ENCODE assay signal across 9 cellular contexts in the genomic region with DNA sequence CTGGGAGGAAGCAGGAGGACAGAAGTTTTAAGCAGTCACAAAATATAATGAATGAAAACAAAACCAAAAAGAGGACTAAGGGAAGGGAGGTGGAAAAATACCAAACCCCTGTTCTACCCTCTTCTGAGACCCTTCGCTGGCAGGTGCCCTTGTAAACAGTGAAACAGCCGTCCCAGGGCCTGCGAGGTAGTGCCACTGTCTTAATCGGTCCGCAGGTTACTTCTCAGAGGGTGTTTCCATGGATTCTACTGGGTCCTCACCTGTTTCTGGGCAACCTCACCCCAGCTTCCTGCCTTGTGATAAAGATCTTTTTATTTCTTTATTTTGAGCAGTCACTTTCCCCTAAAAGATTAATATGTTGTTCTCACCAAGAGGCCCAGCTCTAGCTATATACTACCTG.
DNase-seq lines count a peak whose midpoint lies in the region; ATAC-seq and TF ChIP-seq lines count a peak whose summit lies in the region.
"Had no signal": no experiment of that assay in that cellular context is flagged by ENCODE, and none has a peak within 500 bp of the region (broad histone marks: within the 10 kb centered on the region; RNA-seq: fewer than 3 reads in every experiment).

No MANE protein-coding gene starts in this region.

- in situ Hi-C loops in GM13976 (cut with MboI; ENCODE audit: low sequenced_read_pairs, unreplicated experiment) (loop anchor here (10.0 kb wide), 1 partner anchor 158 kb away; no protein-coding TSS in a partner anchor), ACHN (cut with HindIII; ENCODE audit: low pct_ligation_motif_present, low pct_unique_long_range_greater_than_20kb, low sequenced_read_pairs) (no loop called here)

- H3K36me3 ChIP-seq in Loucy (ENCODE audit: insufficient read depth, low read length): no peaks in the 10 kb centered on the region
- no peaks in the 10 kb centered on the region for H3K36me3 ChIP-seq in breast epithelium
- no peaks in the 10 kb centered on the region for H3K36me3 ChIP-seq in trophoblast cell (ENCODE audit: control insufficient read depth in 1 of 2, insufficient read depth in 2 of 2, low read length in 2 of 2)

- no peak for ATAC-seq in GM18520 (IDR thresholded peaks at IDR 0.05; ENCODE audit: unreplicated experiment)

- H2AFZ ChIP-seq in Loucy (ENCODE audit: low read length) (no peak overlapping the region; the same call in 1 of the 2 replicates), trophoblast cell (ENCODE audit: insufficient read depth, low read length, poor library complexity) (peak overlapping the region; percentile 45)

- H3K4me1 ChIP-seq in Loucy (ENCODE audit: insufficient read depth, low read length, poor library complexity, severe bottlenecking) (peaks cover 36% of the 10 kb centered on the region), breast epithelium (peaks cover 6 to 18% of the 10 kb centered on the region in 2 donors), trophoblast cell (ENCODE audit: control insufficient read depth in 1 of 2, insufficient read depth in 2 of 2, low read length in 2 of 2) (peaks cover 21 to 22% of the 10 kb centered on the region in 2 experiments)

- TF ChIP-seq CTCF in GM13976 (IDR thresholded peaks at IDR 0.05; ENCODE audit: borderline replicate concordance, control extremely low read depth, extremely low read depth, insufficient read depth, missing control alignments) (no peak), Loucy (conservative IDR thresholded peaks at IDR 0.05; ENCODE audit: low read length) (no peak), breast epithelium (IDR thresholded peaks at IDR 0.05) (no peak)

- H3K4me3 ChIP-seq in Loucy (ENCODE audit: low read length, poor library complexity, severe bottlenecking): peak overlapping the region; percentile 74
- H3K4me3 ChIP-seq in breast epithelium: no peak overlapping the region
- H3K4me3 ChIP-seq in trophoblast cell (ENCODE audit: low read depth, low read length): no peak overlapping the region

- peak overlapping the region; percentile 85 to 91 for H3K27ac ChIP-seq in breast epithelium
- H3K27ac ChIP-seq in trophoblast cell (ENCODE audit: low read depth, low read length): peak overlapping the region; percentile 70

- no peak overlapping the region for H3K23ac ChIP-seq in trophoblast cell (ENCODE audit: low read length)

- no peak overlapping the region for H3K4ac ChIP-seq in trophoblast cell (ENCODE audit: low read depth, low read length)

- H3K9me3 ChIP-seq in Loucy (ENCODE audit: insufficient read depth, low read depth, low read length) (no peaks in the 10 kb centered on the region), breast epithelium (no peaks in the 10 kb centered on the region), trophoblast cell (ENCODE audit: insufficient read depth, low read depth, low read length) (peaks cover 8% of the 10 kb centered on the region)

- H3K9me2 ChIP-seq in Loucy (replicated peaks; ENCODE audit: low read depth, low read length): no peaks in the 10 kb centered on the region

- no peak overlapping the region for H4K12ac ChIP-seq in trophoblast cell (ENCODE audit: low read depth, low read length)

- peak overlapping the region; percentile 35 for H2AK5ac ChIP-seq in trophoblast cell (ENCODE audit: low read length)

- no peak for TF ChIP-seq POLR2A in breast epithelium (IDR thresholded peaks at IDR 0.05)

- H4K8ac ChIP-seq in trophoblast cell (ENCODE audit: low read depth, low read length): peak overlapping the region; percentile 58

- WGBS in trophoblast cell (ENCODE audit: extremely low coverage, insufficient coverage, insufficient read length): no CpG with 5 or more reads among the region's 5 CpGs

- H3K14ac ChIP-seq in trophoblast cell (ENCODE audit: low read length): peak overlapping the region; percentile 24

- H4K91ac ChIP-seq in trophoblast cell (ENCODE audit: low read depth, low read length): peak overlapping the region; percentile 70

- peak overlapping the region; percentile 87 for H3K4me2 ChIP-seq in Loucy (ENCODE audit: low read depth, low read length, poor library complexity, severe bottlenecking)
- peak overlapping the region; percentile 13 for H3K4me2 ChIP-seq in trophoblast cell (ENCODE audit: low read length)

- no peak overlapping the region for H3K9ac ChIP-seq in Loucy (ENCODE audit: low read depth, low read length, poor library complexity, severe bottlenecking)
- H3K9ac ChIP-seq in trophoblast cell (ENCODE audit: low read length): no peak overlapping the region

- H4K20me1 ChIP-seq in Loucy (ENCODE audit: insufficient read depth, low read length, poor library complexity, severe bottlenecking): no peaks in the 10 kb centered on the region

- DNase-seq in GM13976 (ENCODE audit: low spot score) (peak; percentile 50), breast epithelium (ENCODE audit: low spot score in 2 of 2) (no peak), trophoblast cell (no peak), mucosa of gallbladder (ENCODE audit: low spot score) (no peak), ACHN (no peak), SHP77 treated with DMSO at 0.1 percent for 48 hours (lab: John Stamatoyannopoulos, UW) (no peak)
- DNase-seq: NCI-H510A had no signal

- no peak overlapping the region for H3K18ac ChIP-seq in trophoblast cell (ENCODE audit: low read length)

- H2BK120ac ChIP-seq in trophoblast cell (ENCODE audit: insufficient read depth, low read length, poor library complexity): peak overlapping the region; percentile 90

- no peaks in the 10 kb centered on the region for H3K27me3 ChIP-seq in Loucy (ENCODE audit: insufficient read depth, low read length, poor library complexity, severe bottlenecking)
- no peaks in the 10 kb centered on the region for H3K27me3 ChIP-seq in breast epithelium
- no peaks in the 10 kb centered on the region for H3K27me3 ChIP-seq in trophoblast cell (ENCODE audit: insufficient read depth, low read length)

- intact Hi-C loops in breast epithelium (cut with DNase I; ENCODE audit: low total_unique reads): no loop called here

- peak overlapping the region; percentile 97 for H2BK12ac ChIP-seq in trophoblast cell (ENCODE audit: low read length)

- H3F3A ChIP-seq in Loucy (ENCODE audit: low read depth): no peaks in the 10 kb centered on the region

- H2BK5ac ChIP-seq in trophoblast cell (ENCODE audit: low read depth, low read length, poor library complexity): peak overlapping the region; percentile 85

- H3K79me1 ChIP-seq in trophoblast cell (ENCODE audit: low read length): peaks cover 22% of the 10 kb centered on the region

- no peaks in the 10 kb centered on the region for H3K79me2 ChIP-seq in Loucy (ENCODE audit: insufficient read depth, low read length)
- no peaks in the 10 kb centered on the region for H3K79me2 ChIP-seq in trophoblast cell (ENCODE audit: control insufficient read depth, insufficient read depth, low read length, poor library complexity)
